In the genomic region with DNA sequence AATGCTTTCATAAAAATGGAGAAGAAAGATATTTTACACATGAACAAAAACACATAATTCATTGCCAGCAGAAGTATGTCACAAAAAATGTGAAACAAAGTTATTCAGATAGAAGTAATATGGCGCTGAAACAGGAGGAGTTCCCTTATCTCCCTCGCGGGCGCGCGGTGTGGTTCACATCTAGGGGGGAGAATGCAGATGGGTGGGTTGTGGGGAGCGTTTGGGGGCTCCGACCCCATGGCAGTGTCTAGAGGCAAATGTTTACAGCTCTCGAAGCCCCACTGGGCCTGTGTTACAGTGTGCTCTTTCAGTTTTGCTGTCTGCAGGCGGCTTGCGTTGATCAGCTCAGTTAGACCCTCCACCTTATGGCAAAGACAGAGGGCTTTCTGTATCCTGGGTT, we compare ENCODE assay signal across 5 cellular contexts. TPM values are rescaled to one million over a fixed set of nuclear protein-coding genes. Genes with fewer than 3 reads are reported as not detected.
"Had no signal": no experiment of that assay in that cellular context is flagged by ENCODE, and none has a peak within 500 bp of the region (broad histone marks: within the 10 kb centered on the region; RNA-seq: fewer than 3 reads in every experiment).

No MANE protein-coding gene starts in this region.

- H3K4me2 ChIP-seq: GM23338 had no signal

- DNase-seq: H9, HCEC 1CT, IMR-90 had no signal

- ATAC-seq: GM23338 had no signal

- H3K4me3 ChIP-seq: GM23338 had no signal

- H3K4me3 Mint-ChIP-seq: GM23338, H9 had no signal

- H3K27ac Mint-ChIP-seq: GM23338 had no signal

- H2AFZ ChIP-seq: GM23338 had no signal

- H3K4me1 Mint-ChIP-seq: GM23338, H9 had no signal

RNA-seq across cellular contexts. Expression of a gene that starts 31.2 kb away (rescaled TPM):
- total RNA-seq: HT-29, IMR-90 had no signal
- polyA plus RNA-seq: IMR-90 had no signal
